In genomic region chr18:63192171-63192884, GRCh38 we compare ENCODE assay signal across 12 cellular contexts.
DNase-seq lines count a peak whose midpoint lies in the region; ATAC-seq and TF ChIP-seq lines count a peak whose summit lies in the region.
"Had no signal": no experiment of that assay in that cellular context is flagged by ENCODE, and none has a peak within 500 bp of the region (broad histone marks: within the 10 kb centered on the region; RNA-seq: fewer than 3 reads in every experiment).

No MANE protein-coding gene starts in this region.

- no peak for DNase-seq in activated T-cell treated with anti-CD3 and anti-CD28 coated beads, Interleukin-2, amount 50 U/mL, for 24 hours
- DNase-seq in activated T-cell treated with anti-CD3 and anti-CD28 coated beads for 4 hours: no peak
- peak in 1 of 2 donors; percentile 29 for DNase-seq in gastrocnemius medialis
- DNase-seq in AG20443 (ENCODE audit: low spot score): no peak
- DNase-seq in endodermal cell: no peak
- DNase-seq in midbrain (lab: John Stamatoyannopoulos, UW): no peak
- DNase-seq: foreskin fibroblast, NCI-H1105 treated with DMSO at 0.1 percent for 48 hours, T-helper 9 cell had no signal

- H4K20me1 ChIP-seq in OCI-LY3 (ENCODE audit: insufficient read depth, low read length): peaks cover 88% of the 10 kb centered on the region

- H3K9ac ChIP-seq in OCI-LY3 (ENCODE audit: low read length) (no peak overlapping the region), endodermal cell (ENCODE audit: extremely low read depth, low read length, poor library complexity, severe bottlenecking) (no peak overlapping the region)

- TF ChIP-seq CTCF in OCI-LY3 (IDR thresholded peaks at IDR 0.05; ENCODE audit: low read depth, low read length) (no peak), gastrocnemius medialis (IDR thresholded peaks at IDR 0.05 in 4 of 5, conservative IDR thresholded peaks at IDR 0.05 in 1 of 5) (no peak), endodermal cell (conservative IDR thresholded peaks at IDR 0.05) (no peak)

- H3K27me3 Mint-ChIP-seq in activated T-cell treated with anti-CD3 and anti-CD28 coated beads, Interleukin-2, amount 50 U/mL, for 24 hours: no peaks in the 10 kb centered on the region
- no peaks in the 10 kb centered on the region for H3K27me3 Mint-ChIP-seq in endodermal cell (ENCODE audit: insufficient read depth)

- intact Hi-C loops in gastrocnemius medialis (cut with DNase I; ENCODE audit: low total_unique reads): loop anchor here (5.0 kb wide), 3 partner anchors 70 to 755 kb away; partner anchors contain the start of gene BCL2

- in situ Hi-C loops in gastrocnemius medialis (cut with MboI; ENCODE audit: low sequenced_read_pairs in 4 of 4): no loop called here

- ATAC-seq in HG02885 (IDR thresholded peaks at IDR 0.05; ENCODE audit: poor library complexity, unreplicated experiment) (peak; percentile 28), gastrocnemius medialis (peak in 1 of 2 donors; percentile 45)

- H3K27ac ChIP-seq in OCI-LY3 (ENCODE audit: low read length) (no peak overlapping the region), gastrocnemius medialis (peak overlapping the region; percentile 81 to 90 (median 85)), endodermal cell (ENCODE audit: low read depth, low read length) (no peak overlapping the region)
- H3K27ac ChIP-seq: neutrophil had no signal

- H3K9me3 Mint-ChIP-seq in activated T-cell treated with anti-CD3 and anti-CD28 coated beads, Interleukin-2, amount 50 U/mL, for 24 hours: no peaks in the 10 kb centered on the region
- H3K9me3 Mint-ChIP-seq in endodermal cell: no peaks in the 10 kb centered on the region

- WGBS in endodermal cell (ENCODE audit: insufficient coverage in 1 of 2, insufficient read length in 1 of 2), 2 experiments: 87 to 90% methylated on average over 4 to 6 of the region's 6 CpGs

- H3K36me3 ChIP-seq in OCI-LY3 (replicated peaks; ENCODE audit: low read depth, low read length): peaks cover 31% of the 10 kb centered on the region
- H3K36me3 ChIP-seq in gastrocnemius medialis: no peaks in the 10 kb centered on the region
- no peaks in the 10 kb centered on the region for H3K36me3 ChIP-seq in endodermal cell (ENCODE audit: control insufficient read depth, insufficient read depth, low read length)
- H3K36me3 ChIP-seq: neutrophil had no signal

- H3K4me1 Mint-ChIP-seq in activated T-cell treated with anti-CD3 and anti-CD28 coated beads, Interleukin-2, amount 50 U/mL, for 24 hours (ENCODE audit: low read depth): peaks cover 69% of the 10 kb centered on the region
- no peaks in the 10 kb centered on the region for H3K4me1 Mint-ChIP-seq in endodermal cell

- H3K79me2 ChIP-seq in OCI-LY3 (ENCODE audit: low read length): peaks cover 93% of the 10 kb centered on the region

- H3K4me1 ChIP-seq in OCI-LY3 (ENCODE audit: low read length) (peaks cover 34% of the 10 kb centered on the region), gastrocnemius medialis (peaks cover 27 to 47% of the 10 kb centered on the region in 2 donors), endodermal cell (ENCODE audit: control insufficient read depth, insufficient read depth, low read length) (no peaks in the 10 kb centered on the region)

- no peak overlapping the region for H2AFZ ChIP-seq in OCI-LY3 (ENCODE audit: low read depth, low read length)

- H3K9me3 ChIP-seq in OCI-LY3 (ENCODE audit: insufficient read depth, low read length) (no peaks in the 10 kb centered on the region), gastrocnemius medialis (no peaks in the 10 kb centered on the region), endodermal cell (ENCODE audit: control insufficient read depth, low read length) (no peaks in the 10 kb centered on the region)
- H3K9me3 ChIP-seq: neutrophil had no signal

- no peak overlapping the region for H3K4me3 ChIP-seq in OCI-LY3 (ENCODE audit: low read length)
- H3K4me3 ChIP-seq in gastrocnemius medialis: no peak overlapping the region
- H3K4me3 ChIP-seq in endodermal cell (ENCODE audit: low read length): no peak overlapping the region

- TF ChIP-seq POLR2A in gastrocnemius medialis (IDR thresholded peaks at IDR 0.05): no peak

- H3K27me3 ChIP-seq in OCI-LY3 (ENCODE audit: low read depth, low read length) (no peaks in the 10 kb centered on the region), gastrocnemius medialis (no peaks in the 10 kb centered on the region), endodermal cell (ENCODE audit: control insufficient read depth, insufficient read depth, low read length, poor library complexity, severe bottlenecking) (no peaks in the 10 kb centered on the region)
- H3K27me3 ChIP-seq: neutrophil had no signal

- 0 out of 2 replicates have a peak overlapping the region, but pooled peaks have one; percentile 1 for H3K4me2 ChIP-seq in OCI-LY3 (ENCODE audit: low read length)

- peak overlapping the region; percentile 53 for H3K27ac Mint-ChIP-seq in activated T-cell treated with anti-CD3 and anti-CD28 coated beads, Interleukin-2, amount 50 U/mL, for 24 hours
- H3K27ac Mint-ChIP-seq in endodermal cell: no peak overlapping the region

- H3K4me3 Mint-ChIP-seq in activated T-cell treated with anti-CD3 and anti-CD28 coated beads, Interleukin-2, amount 50 U/mL, for 24 hours: no peak overlapping the region
- H3K4me3 Mint-ChIP-seq in endodermal cell: no peak overlapping the region

- H3K36me3 Mint-ChIP-seq in activated T-cell treated with anti-CD3 and anti-CD28 coated beads, Interleukin-2, amount 50 U/mL, for 24 hours (ENCODE audit: low read depth): peaks cover 15% of the 10 kb centered on the region
- H3K36me3 Mint-ChIP-seq in endodermal cell (ENCODE audit: low read depth): no peaks in the 10 kb centered on the region

Comparison
In these comparisons a context has a peak if more than half of its experiments do, and no peak if none do; other contexts are left out.
1. H3K27ac ChIP-seq: peak in gastrocnemius medialis (4 of 4); none in OCI-LY3 (single experiment) and endodermal cell (single experiment).